Comparison of ENCODE assay signal across 12 cellular contexts in genomic region chr14:73775339-73776193, GRCh38.
DNase-seq lines count a peak whose midpoint lies in the region; ATAC-seq and TF ChIP-seq lines count a peak whose summit lies in the region.
"Had no signal": no experiment of that assay in that cellular context is flagged by ENCODE, and none has a peak within 500 bp of the region (broad histone marks: within the 10 kb centered on the region; RNA-seq: fewer than 3 reads in every experiment).

No MANE protein-coding gene starts in this region.

- peaks cover 24% of the 10 kb centered on the region for H3F3A ChIP-seq in MM.1S (ENCODE audit: insufficient read depth, low read length)
- H3F3A ChIP-seq in smooth muscle cell (ENCODE audit: low read depth): peaks cover 10% of the 10 kb centered on the region

- no peak overlapping the region for H3K9ac ChIP-seq in MM.1S (ENCODE audit: low read length)
- no peak overlapping the region for H3K9ac ChIP-seq in smooth muscle cell (ENCODE audit: low read depth)
- no peak overlapping the region for H3K9ac ChIP-seq in neuronal stem cell (ENCODE audit: low read depth, low read length, poor library complexity)

- 0 out of 2 replicates have a peak overlapping the region, but pooled peaks have one; percentile 39 for H3K4me2 ChIP-seq in MM.1S (ENCODE audit: low read depth, low read length)
- no peak overlapping the region for H3K4me2 ChIP-seq in smooth muscle cell
- H3K4me2 ChIP-seq in neuronal stem cell (ENCODE audit: insufficient read depth, low read length, poor library complexity, severe bottlenecking): no peak overlapping the region

- WGBS in gastroesophageal sphincter (ENCODE audit: low coverage in 1 of 2), 2 donors: 63% methylated on average over 2 to 6 of the region's 10 CpGs
- WGBS in smooth muscle cell (ENCODE audit: low lambda C conversion rate): 85% methylated on average over 10 of the region's 10 CpGs
- no CpG with 5 or more reads among the region's 10 CpGs for WGBS in neuronal stem cell (ENCODE audit: extremely low coverage in 2 of 2, insufficient read length in 2 of 2, insufficient replicate concordance in 1 of 2), 2 donors

- peaks cover 2% of the 10 kb centered on the region for H3K79me1 ChIP-seq in neuronal stem cell (ENCODE audit: low read depth, low read length)

- intact Hi-C loops in CD4-positive, alpha-beta memory T cell (cut with micrococcal nuclease): no loop called here

- H3K9me3 ChIP-seq in CD4-positive, alpha-beta memory T cell (ENCODE audit: control insufficient read depth in 1 of 2, low read length in 2 of 2): no peaks in the 10 kb centered on the region
- no peaks in the 10 kb centered on the region for H3K9me3 ChIP-seq in MM.1S (replicated peaks; ENCODE audit: insufficient read depth, low read length)
- H3K9me3 ChIP-seq in gastroesophageal sphincter: no peaks in the 10 kb centered on the region
- no peaks in the 10 kb centered on the region for H3K9me3 ChIP-seq in smooth muscle cell (replicated peaks; ENCODE audit: low read depth)
- no peaks in the 10 kb centered on the region for H3K9me3 ChIP-seq in MG63
- H3K9me3 ChIP-seq in neuronal stem cell (replicated peaks in 1 of 2; ENCODE audit: control insufficient read depth in 2 of 2, insufficient read depth in 1 of 2, low read depth in 1 of 2, low read length in 2 of 2): peaks cover 0 to 4% of the 10 kb centered on the region in 2 donors

- H3K27me3 Mint-ChIP-seq in CD4-positive, alpha-beta memory T cell: no peaks in the 10 kb centered on the region

- H3K27me3 ChIP-seq in CD4-positive, alpha-beta memory T cell (ENCODE audit: insufficient read depth, low read length): no peaks in the 10 kb centered on the region
- H3K27me3 ChIP-seq in MM.1S (replicated peaks; ENCODE audit: insufficient read depth, low read length) (no peaks in the 10 kb centered on the region), gastroesophageal sphincter (no peaks in the 10 kb centered on the region), smooth muscle cell (ENCODE audit: low read depth) (no peaks in the 10 kb centered on the region), MG63 (no peaks in the 10 kb centered on the region), neuronal stem cell (ENCODE audit: control insufficient read depth in 3 of 3, insufficient read depth in 3 of 3, low read depth in 1 of 3, low read length in 3 of 3) (peaks cover 0 to 4% (median 0%) of the 10 kb centered on the region in 3 experiments)

- no peak overlapping the region for H3K23ac ChIP-seq in neuronal stem cell (ENCODE audit: low read depth, low read length, poor library complexity)

- H3K18ac ChIP-seq in neuronal stem cell (ENCODE audit: low read length): no peak overlapping the region

- peaks cover 2 to 3% of the 10 kb centered on the region in 2 donors for H3K36me3 Mint-ChIP-seq in CD4-positive, alpha-beta memory T cell

- POLR2A ChIA-PET in CD4-positive, alpha-beta memory T cell (lab: Charles Lee; ENCODE audit: partially characterized antibody): interaction anchor here (0.8 to 9.4 kb wide), 7 partner anchors 11 to 64 kb away, joined by 4 to 164 read pairs (median 5); a partner anchor contains a TSS

- no peak for TF ChIP-seq EP300 in gastroesophageal sphincter (IDR thresholded peaks at IDR 0.05)

- peaks cover 80% of the 10 kb centered on the region for H3K4me1 ChIP-seq in CD4-positive, alpha-beta memory T cell (ENCODE audit: insufficient read depth, low read length)
- H3K4me1 ChIP-seq in MM.1S (ENCODE audit: low read length) (peaks cover 57% of the 10 kb centered on the region), gastroesophageal sphincter (peaks cover 0 to 93% (median 43%) of the 10 kb centered on the region in 3 donors), smooth muscle cell (ENCODE audit: low read depth) (peaks cover 11% of the 10 kb centered on the region), neuronal stem cell (ENCODE audit: control insufficient read depth in 2 of 2, insufficient read depth in 1 of 2, low read depth in 1 of 2, low read length in 2 of 2) (peaks cover 6 to 14% of the 10 kb centered on the region in 2 donors)

- TF ChIP-seq CTCF in MM.1S (IDR thresholded peaks at IDR 0.05; ENCODE audit: low read length): no peak
- no peak for TF ChIP-seq CTCF in gastroesophageal sphincter (IDR thresholded peaks at IDR 0.05)
- TF ChIP-seq CTCF in smooth muscle cell (IDR thresholded peaks at IDR 0.05; ENCODE audit: borderline replicate concordance, insufficient read depth, poor library complexity, severe bottlenecking): no peak

- no peak overlapping the region for H2BK5ac ChIP-seq in neuronal stem cell (ENCODE audit: low read length)

- no peak overlapping the region for H2BK120ac ChIP-seq in neuronal stem cell (ENCODE audit: low read depth, low read length)

- H2BK15ac ChIP-seq in neuronal stem cell (ENCODE audit: low read length): no peak overlapping the region

- no peak for TF ChIP-seq POLR2A in gastroesophageal sphincter (IDR thresholded peaks at IDR 0.05)

- H2AFZ ChIP-seq in MM.1S (ENCODE audit: low read length) (no peak overlapping the region), smooth muscle cell (ENCODE audit: low read depth) (no peak overlapping the region), neuronal stem cell (ENCODE audit: low read length) (no peak overlapping the region)

- H3K9me2 ChIP-seq in MM.1S (replicated peaks; ENCODE audit: insufficient read depth, low read length): no peaks in the 10 kb centered on the region

- no peak overlapping the region for H3K4me3 ChIP-seq in CD4-positive, alpha-beta memory T cell (ENCODE audit: low read length in 2 of 2)
- H3K4me3 ChIP-seq in MM.1S (ENCODE audit: low read length) (no peak overlapping the region), gastroesophageal sphincter (no peak overlapping the region), smooth muscle cell (no peak overlapping the region), MG63 (no peak overlapping the region), neuronal stem cell (ENCODE audit: low read length in 2 of 2) (no peak overlapping the region)

- H3K79me2 ChIP-seq in MM.1S (ENCODE audit: low read length) (peaks cover 58% of the 10 kb centered on the region), smooth muscle cell (ENCODE audit: low read depth) (peaks cover 87% of the 10 kb centered on the region)

- no peak overlapping the region for H4K91ac ChIP-seq in neuronal stem cell (ENCODE audit: low read depth, low read length, poor library complexity)

- H3K27ac Mint-ChIP-seq in CD4-positive, alpha-beta memory T cell: peak overlapping the region; percentile 43 to 89 (median 85)

- no peak overlapping the region for H2AK5ac ChIP-seq in neuronal stem cell (ENCODE audit: low read depth, low read length)

- no peak overlapping the region for H4K8ac ChIP-seq in neuronal stem cell (ENCODE audit: low read depth, low read length)

- H3K9me3 Mint-ChIP-seq in CD4-positive, alpha-beta memory T cell: no peaks in the 10 kb centered on the region
- H3K9me3 Mint-ChIP-seq: brain had no signal

- no peak overlapping the region for H3K4ac ChIP-seq in neuronal stem cell (ENCODE audit: low read length)

- H4K20me1 ChIP-seq in MM.1S (ENCODE audit: insufficient read depth, low read length) (no peaks in the 10 kb centered on the region), smooth muscle cell (ENCODE audit: low read depth) (peaks cover 94% of the 10 kb centered on the region)

- peak overlapping the region in 2 of 8 donors; percentile 13 to 49 for H3K4me3 Mint-ChIP-seq in CD4-positive, alpha-beta memory T cell
- H3K4me3 Mint-ChIP-seq: brain had no signal

- CTCF ChIA-PET in CD4-positive, alpha-beta memory T cell (lab: Charles Lee; ENCODE audit: partially characterized antibody): interaction anchor here (1.1 to 4.8 kb wide), 8 partner anchors 10 to 51 kb away, joined by 4 to 63 read pairs (median 8); a partner anchor contains a TSS

- no peak overlapping the region for H3K14ac ChIP-seq in neuronal stem cell (ENCODE audit: low read length)

- H3K27ac ChIP-seq in CD4-positive, alpha-beta memory T cell (ENCODE audit: low read depth, low read length): peak overlapping the region; percentile 27
- H3K27ac ChIP-seq in MM.1S (ENCODE audit: low read length) (peak overlapping the region; percentile 65; the same call in 1 of the 2 replicates), gastroesophageal sphincter (peak overlapping the region in 3 of 4 donors; percentile 63 to 75 (median 65)), smooth muscle cell (ENCODE audit: low read depth) (peak overlapping the region; percentile 33), neuronal stem cell (replicated peaks; ENCODE audit: low read length) (no peak overlapping the region)

- DNase-seq in CD4-positive, alpha-beta memory T cell: peak in 1 of 5 donors; percentile 48
- DNase-seq in MM.1S: no peak
- no peak for DNase-seq in smooth muscle cell (lab: John Stamatoyannopoulos, UW; ENCODE audit: unreplicated experiment)
- no peak for DNase-seq in NCI-H510A treated with DMSO at 0.1 percent for 48 hours (lab: John Stamatoyannopoulos, UW)
- DNase-seq in MG63: no peak
- DNase-seq in neuronal stem cell (ENCODE audit: low spot score): no peak
- DNase-seq: COR-L47, erythroblast, NCI-H1694 treated with DMSO at 0.1 percent for 48 hours had no signal

- no peak overlapping the region for H2BK12ac ChIP-seq in neuronal stem cell (ENCODE audit: low read length)

- ATAC-seq in gastroesophageal sphincter: no peak
- ATAC-seq in GM21619 (IDR thresholded peaks at IDR 0.05; ENCODE audit: unreplicated experiment): no peak

- H3K36me3 ChIP-seq in CD4-positive, alpha-beta memory T cell (ENCODE audit: insufficient read depth, low read length): peaks cover 5% of the 10 kb centered on the region
- H3K36me3 ChIP-seq in MM.1S (replicated peaks; ENCODE audit: insufficient read depth, low read length) (no peaks in the 10 kb centered on the region), gastroesophageal sphincter (no peaks in the 10 kb centered on the region), smooth muscle cell (ENCODE audit: low read depth) (no peaks in the 10 kb centered on the region), MG63 (no peaks in the 10 kb centered on the region), neuronal stem cell (replicated peaks in 1 of 2; ENCODE audit: control insufficient read depth in 2 of 2, insufficient read depth in 2 of 2, low read length in 2 of 2) (no peaks in the 10 kb centered on the region)

- peaks cover 55 to 91% (median 74%) of the 10 kb centered on the region in 4 donors for H3K4me1 Mint-ChIP-seq in CD4-positive, alpha-beta memory T cell
